In genomic region chr5:109655841-109656240, GRCh38 we compare ENCODE assay signal across 25 cellular contexts. TPM values are rescaled to one million over a fixed set of nuclear protein-coding genes. Genes with fewer than 3 reads are reported as not detected.
A peak's percentile ranks its signal among the peaks of the same experiment; 100 is the strongest.
DNase-seq lines count a peak whose midpoint lies in the region; ATAC-seq and TF ChIP-seq lines count a peak whose summit lies in the region.
"Had no signal": no experiment of that assay in that cellular context is flagged by ENCODE, and none has a peak within 500 bp of the region (broad histone marks: within the 10 kb centered on the region; RNA-seq: fewer than 3 reads in every experiment).

No MANE protein-coding gene starts in this region.

- H3K27me3 ChIP-seq in HL-60 (ENCODE audit: insufficient read depth, poor library complexity, severe bottlenecking) = no peaks in the 10 kb centered on the region
- H3K27me3 ChIP-seq: right atrium auricular region had no signal

- H3K4me3 Mint-ChIP-seq in activated CD8-positive, alpha-beta memory T cell treated with anti-CD3 and anti-CD28 coated beads, Interleukin-2, amount 10 ng/mL, durations not matched to agents 7 days and 5 days = no peak overlapping the region
- H3K4me3 Mint-ChIP-seq in activated T-helper 1 cell treated with anti-CD3 and anti-CD28 coated beads, Interleukin-12 subunit alpha, Interleukin-12 subunit beta, Interleukin-2, Interleukin-4 antibody, amounts not matched to agents 30 ng/mL and 10 ng/mL and 1 ng/mL, durations not matched to agents 14 hours and 24 hours and 36 hours = no peak overlapping the region
- H3K4me3 Mint-ChIP-seq: CD4-positive, alpha-beta T cell; central memory CD8-positive, alpha-beta T cell had no signal

- no peak overlapping the region for H3K27ac Mint-ChIP-seq in activated CD8-positive, alpha-beta memory T cell treated with anti-CD3 and anti-CD28 coated beads, Interleukin-2, amount 10 ng/mL, durations not matched to agents 7 days and 5 days
- no peak overlapping the region for H3K27ac Mint-ChIP-seq in activated T-helper 1 cell treated with anti-CD3 and anti-CD28 coated beads, Interleukin-12 subunit alpha, Interleukin-12 subunit beta, Interleukin-2, Interleukin-4 antibody, amounts not matched to agents 30 ng/mL and 10 ng/mL and 1 ng/mL, durations not matched to agents 14 hours and 24 hours and 36 hours
- H3K27ac Mint-ChIP-seq: CD4-positive, alpha-beta T cell had no signal

- peak overlapping the region; percentile 84 for H3K27ac ChIP-seq in HL-60 (replicated peaks)
- H3K27ac ChIP-seq: right atrium auricular region had no signal

- DNase-seq in A172 (ENCODE audit: low spot score) (peak; percentile 6), HL-60 (ENCODE audit: low read depth in 1 of 2, low spot score in 1 of 2) (no peak), SW480 (ENCODE audit: low spot score) (peak; percentile 11), epithelial cell of esophagus (ENCODE audit: low read depth) (peak; percentile 49)
- DNase-seq in activated CD8-positive, alpha-beta memory T cell treated with anti-CD3 and anti-CD28 coated beads, Interleukin-2, amount 10 ng/mL, durations not matched to agents 7 days and 5 days = no peak
- no peak for DNase-seq in activated T-helper 1 cell treated with anti-CD3 and anti-CD28 coated beads, Interleukin-12 subunit alpha, Interleukin-12 subunit beta, Interleukin-2, Interleukin-4 antibody, amounts not matched to agents 30 ng/mL and 10 ng/mL and 1 ng/mL, durations not matched to agents 14 hours and 24 hours and 36 hours (ENCODE audit: low spot score)
- no peak for DNase-seq in stimulated activated naive CD4-positive, alpha-beta T cell treated with Interleukin-2 at 50 U/mL for 16 hours (lab: John Stamatoyannopoulos, UW)
- DNase-seq: ACHN; activated CD8-positive, alpha-beta memory T cell treated with anti-CD3 and anti-CD28 coated beads for 24 hours; amniotic stem cell; CD4-positive, alpha-beta T cell; DMS153; effector CD4-positive, alpha-beta T cell; head of caudate nucleus; left ventricle myocardium superior; NCI-H1417; NCI-H524 treated with DMSO at 0.1 percent for 48 hours; stimulated activated CD4-positive, alpha-beta T cell treated with anti-CD3 and anti-CD28 coated beads, Interleukin-15, amount 100 ng/mL, for 24 hours; T-helper 9 cell had no signal

- CTCF ChIA-PET in activated CD8-positive, alpha-beta memory T cell treated with anti-CD3 and anti-CD28 coated beads, Interleukin-2, amount 10 ng/mL, durations not matched to agents 7 days and 5 days (lab: Charles Lee) = interaction anchor here (0.9 kb wide), 1 partner anchor 10 kb away, joined by 3 read pairs; no protein-coding TSS in a partner anchor

- no peaks in the 10 kb centered on the region for H3K36me3 Mint-ChIP-seq in activated CD8-positive, alpha-beta memory T cell treated with anti-CD3 and anti-CD28 coated beads, Interleukin-2, amount 10 ng/mL, durations not matched to agents 7 days and 5 days
- H3K36me3 Mint-ChIP-seq in activated T-helper 1 cell treated with anti-CD3 and anti-CD28 coated beads, Interleukin-12 subunit alpha, Interleukin-12 subunit beta, Interleukin-2, Interleukin-4 antibody, amounts not matched to agents 30 ng/mL and 10 ng/mL and 1 ng/mL, durations not matched to agents 14 hours and 24 hours and 36 hours (ENCODE audit: low read depth) = no peaks in the 10 kb centered on the region

- no peak for ATAC-seq in activated CD8-positive, alpha-beta memory T cell treated with anti-CD3 and anti-CD28 coated beads, Interleukin-2, amount 10 ng/mL, durations not matched to agents 7 days and 5 days
- ATAC-seq in HG02623 (IDR thresholded peaks at IDR 0.05; ENCODE audit: unreplicated experiment) = no peak
- ATAC-seq: activated CD4-positive, CD25-positive, alpha-beta regulatory T cell treated with anti-CD3 and anti-CD28 coated beads, Interleukin-2, amount 50 U/mL, for 24 hours; HCT116; left ventricle myocardium superior had no signal

- TF ChIP-seq CTCF in HL-60 (IDR thresholded peaks at IDR 0.05; ENCODE audit: insufficient read depth, low read length) (no peak), epithelial cell of esophagus (IDR thresholded peaks at IDR 0.05; ENCODE audit: insufficient read depth, low read depth, low read length, missing control alignments) (no peak)

- no peak overlapping the region for H3K4me3 ChIP-seq in HL-60 (replicated peaks; ENCODE audit: insufficient read depth, low read length)
- H3K4me3 ChIP-seq in epithelial cell of esophagus (ENCODE audit: low read length) = no peak overlapping the region
- H3K4me3 ChIP-seq: right atrium auricular region, thoracic aorta had no signal

- peaks cover 12% of the 10 kb centered on the region for H3K4me1 Mint-ChIP-seq in activated CD8-positive, alpha-beta memory T cell treated with anti-CD3 and anti-CD28 coated beads, Interleukin-2, amount 10 ng/mL, durations not matched to agents 7 days and 5 days
- H3K4me1 Mint-ChIP-seq in activated T-helper 1 cell treated with anti-CD3 and anti-CD28 coated beads, Interleukin-12 subunit alpha, Interleukin-12 subunit beta, Interleukin-2, Interleukin-4 antibody, amounts not matched to agents 30 ng/mL and 10 ng/mL and 1 ng/mL, durations not matched to agents 14 hours and 24 hours and 36 hours (ENCODE audit: low read depth) = peaks cover 22% of the 10 kb centered on the region

- H3K27me3 Mint-ChIP-seq in activated CD8-positive, alpha-beta memory T cell treated with anti-CD3 and anti-CD28 coated beads, Interleukin-2, amount 10 ng/mL, durations not matched to agents 7 days and 5 days = peaks cover 7% of the 10 kb centered on the region
- peaks cover 7% of the 10 kb centered on the region for H3K27me3 Mint-ChIP-seq in activated T-helper 1 cell treated with anti-CD3 and anti-CD28 coated beads, Interleukin-12 subunit alpha, Interleukin-12 subunit beta, Interleukin-2, Interleukin-4 antibody, amounts not matched to agents 30 ng/mL and 10 ng/mL and 1 ng/mL, durations not matched to agents 14 hours and 24 hours and 36 hours (ENCODE audit: insufficient read depth)

- intact Hi-C loops in activated T-helper 1 cell treated with anti-CD3 and anti-CD28 coated beads, Interleukin-12 subunit alpha, Interleukin-12 subunit beta, Interleukin-2, Interleukin-4 antibody, amounts not matched to agents 30 ng/mL and 10 ng/mL and 1 ng/mL, durations not matched to agents 14 hours and 24 hours and 36 hours (cut with micrococcal nuclease) = no loop called here

- H3K9me3 Mint-ChIP-seq in activated CD8-positive, alpha-beta memory T cell treated with anti-CD3 and anti-CD28 coated beads, Interleukin-2, amount 10 ng/mL, durations not matched to agents 7 days and 5 days (ENCODE audit: low read depth) = no peaks in the 10 kb centered on the region
- H3K9me3 Mint-ChIP-seq in activated T-helper 1 cell treated with anti-CD3 and anti-CD28 coated beads, Interleukin-12 subunit alpha, Interleukin-12 subunit beta, Interleukin-2, Interleukin-4 antibody, amounts not matched to agents 30 ng/mL and 10 ng/mL and 1 ng/mL, durations not matched to agents 14 hours and 24 hours and 36 hours = no peaks in the 10 kb centered on the region
- H3K9me3 Mint-ChIP-seq: CD4-positive, alpha-beta T cell; central memory CD8-positive, alpha-beta T cell had no signal

RNA-seq across cellular contexts. Expression of gene MAN2A1, which starts 33.9 kb away (rescaled TPM):
- 70.8 and 75.3 TPM in 2 replicates for total RNA-seq in A172 (2014; rRNA removed; shearing (Covaris generic))
- 10 to 100 TPM; 27.2 to 28.4 TPM for total RNA-seq in activated CD8-positive, alpha-beta memory T cell treated with anti-CD3 and anti-CD28 coated beads, Interleukin-2, amount 10 ng/mL, durations not matched to agents 7 days and 5 days
- 35.0 and 38.8 TPM in 2 replicates for total RNA-seq in activated T-helper 1 cell treated with anti-CD3 and anti-CD28 coated beads, Interleukin-12 subunit alpha, Interleukin-12 subunit beta, Interleukin-2, Interleukin-4 antibody, amounts not matched to agents 30 ng/mL and 10 ng/mL and 1 ng/mL, durations not matched to agents 14 hours and 24 hours and 36 hours

Comparison
In these comparisons a context has a peak if more than half of its experiments do, and no peak if none do; other contexts are left out.
1. DNase-seq: peak in A172 (single experiment), SW480 (single experiment) and epithelial cell of esophagus (single experiment); none in HL-60 (0 of 2), activated CD8-positive, alpha-beta memory T cell treated with anti-CD3 and anti-CD28 coated beads, Interleukin-2, amount 10 ng/mL, durations not matched to agents 7 days and 5 days (single experiment), activated T-helper 1 cell treated with anti-CD3 and anti-CD28 coated beads, Interleukin-12 subunit alpha, Interleukin-12 subunit beta, Interleukin-2, Interleukin-4 antibody, amounts not matched to agents 30 ng/mL and 10 ng/mL and 1 ng/mL, durations not matched to agents 14 hours and 24 hours and 36 hours (single experiment) and stimulated activated naive CD4-positive, alpha-beta T cell treated with Interleukin-2 at 50 U/mL for 16 hours (single experiment).